16 cellular contexts compared by ENCODE assay signal in the genomic region with DNA sequence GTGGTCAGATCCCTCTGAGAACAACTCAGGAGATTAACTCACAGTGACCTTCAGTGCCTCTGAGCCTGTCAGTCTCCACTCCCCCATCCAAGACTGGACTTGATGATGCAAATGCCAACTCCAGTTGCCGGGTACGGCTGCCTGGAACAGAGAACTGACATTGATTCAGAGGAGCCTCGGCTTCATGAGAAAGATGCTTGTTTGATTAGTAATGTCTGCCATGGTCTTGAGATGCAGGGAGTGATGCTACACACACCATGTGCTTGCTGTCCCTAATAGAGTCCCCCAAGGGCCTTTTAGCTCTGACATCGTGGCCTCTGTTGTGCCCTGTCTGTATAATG.
"Had no signal": no experiment of that assay in that cellular context is flagged by ENCODE, and none has a peak within 500 bp of the region (broad histone marks: within the 10 kb centered on the region; RNA-seq: fewer than 3 reads in every experiment).

No MANE protein-coding gene starts in this region.

- H3K4me3 Mint-ChIP-seq: brain; central memory CD8-positive, alpha-beta T cell; neural crest cell; stimulated activated effector memory CD8-positive, alpha-beta T cell treated with anti-CD3 and anti-CD28 coated beads, Interleukin-12 subunit alpha, Interleukin-12 subunit beta, amount 100 ng/mL, for 72 hours; T-helper 17 cell; WTC11 had no signal

- H3K27me3 ChIP-seq: ovary had no signal

- H3K4me1 Mint-ChIP-seq: central memory CD8-positive, alpha-beta T cell; stimulated activated effector memory CD8-positive, alpha-beta T cell treated with anti-CD3 and anti-CD28 coated beads, Interleukin-12 subunit alpha, Interleukin-12 subunit beta, amount 100 ng/mL, for 72 hours had no signal

- H3K27me3 Mint-ChIP-seq: brain had no signal

- H3K27ac Mint-ChIP-seq: activated naive CD4-positive, alpha-beta T cell treated with anti-CD3 and anti-CD28 coated beads, Interleukin-2, amount 50 U/mL, for 72 hours; activated T-helper 2 cell treated with anti-CD3 and anti-CD28 coated beads, Interferon-gamma antibody, Interleukin-2, Interleukin-4, amounts not matched to agents 10 μg/mL and 5 μg/mL and 100 μg/mL, durations not matched to agents 14 hours and 24 hours and 36 hours; brain; stimulated activated effector memory CD8-positive, alpha-beta T cell treated with anti-CD3 and anti-CD28 coated beads, Interleukin-12 subunit alpha, Interleukin-12 subunit beta, amount 100 ng/mL, for 72 hours; T-helper 17 cell; WTC11 had no signal

- DNase-seq: activated CD4-positive, alpha-beta T cell treated with anti-CD3 and anti-CD28 coated beads, Interleukin-2, amount 50 U/mL, for 1 hour; activated CD8-positive, alpha-beta memory T cell treated with anti-CD3 and anti-CD28 coated beads for 24 hours; activated T-cell treated with anti-CD3 and anti-CD28 coated beads for 4 hours; effector memory CD4-positive, alpha-beta T cell; foreskin melanocyte; midbrain; T-helper 17 cell had no signal

- H3K36me3 Mint-ChIP-seq: activated naive CD4-positive, alpha-beta T cell treated with anti-CD3 and anti-CD28 coated beads, Interleukin-2, amount 50 U/mL, for 72 hours; brain; stimulated activated effector memory CD8-positive, alpha-beta T cell treated with anti-CD3 and anti-CD28 coated beads, Interleukin-12 subunit alpha, Interleukin-12 subunit beta, amount 100 ng/mL, for 72 hours; WTC11 had no signal

- H3K4me3 ChIP-seq: lung, ovary had no signal

- H3K9me3 ChIP-seq: ovary had no signal

- H3K36me3 ChIP-seq: ovary had no signal

- H3K27ac ChIP-seq: ovary had no signal

- H3K9me3 Mint-ChIP-seq: activated naive CD4-positive, alpha-beta T cell treated with anti-CD3 and anti-CD28 coated beads, Interleukin-2, amount 50 U/mL, for 72 hours; activated T-helper 2 cell treated with anti-CD3 and anti-CD28 coated beads, Interferon-gamma antibody, Interleukin-2, Interleukin-4, amounts not matched to agents 10 μg/mL and 5 μg/mL and 100 μg/mL, durations not matched to agents 14 hours and 24 hours and 36 hours; central memory CD8-positive, alpha-beta T cell; neural crest cell; stimulated activated effector memory CD8-positive, alpha-beta T cell treated with anti-CD3 and anti-CD28 coated beads, Interleukin-12 subunit alpha, Interleukin-12 subunit beta, amount 100 ng/mL, for 72 hours; WTC11 had no signal

- ATAC-seq: activated naive CD4-positive, alpha-beta T cell treated with anti-CD3 and anti-CD28 coated beads, Interleukin-2, amount 50 U/mL, for 72 hours; stimulated activated effector memory CD8-positive, alpha-beta T cell treated with anti-CD3 and anti-CD28 coated beads, Interleukin-12 subunit alpha, Interleukin-12 subunit beta, amount 100 ng/mL, for 72 hours; T-helper 17 cell; WTC11 had no signal
